In the genomic region with DNA sequence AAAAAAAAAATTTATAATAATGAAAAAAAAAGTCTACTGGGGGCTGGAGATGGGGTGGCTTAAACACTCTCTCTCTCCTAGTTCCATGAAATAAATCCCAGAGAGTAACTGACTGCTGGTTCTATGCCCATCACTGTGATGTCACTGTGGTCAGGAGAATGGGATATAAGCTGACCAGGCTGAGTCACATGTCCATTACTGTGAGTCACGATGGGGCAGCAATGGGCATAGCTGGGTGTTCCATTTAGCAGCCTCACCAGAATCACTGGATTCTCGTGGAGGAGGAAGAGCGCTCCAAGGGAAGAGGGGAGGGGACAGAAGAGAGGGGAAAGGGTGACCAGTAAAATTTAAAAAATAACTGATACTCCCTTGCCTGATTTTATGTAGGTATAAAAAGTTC, we compare ENCODE assay signal across 1 cellular context.
TF ChIP-seq lines count a peak whose summit lies in the region.

No MANE protein-coding gene starts in this region.

TF ChIP-seq in SK-N-SH treated with all-trans-retinoic acid at 6 μM for 48 hours, 23 proteins besides CTCF, POLR2A, EP300 and RAD21 (continued from another document):
- TF ChIP-seq, protein P1, sequence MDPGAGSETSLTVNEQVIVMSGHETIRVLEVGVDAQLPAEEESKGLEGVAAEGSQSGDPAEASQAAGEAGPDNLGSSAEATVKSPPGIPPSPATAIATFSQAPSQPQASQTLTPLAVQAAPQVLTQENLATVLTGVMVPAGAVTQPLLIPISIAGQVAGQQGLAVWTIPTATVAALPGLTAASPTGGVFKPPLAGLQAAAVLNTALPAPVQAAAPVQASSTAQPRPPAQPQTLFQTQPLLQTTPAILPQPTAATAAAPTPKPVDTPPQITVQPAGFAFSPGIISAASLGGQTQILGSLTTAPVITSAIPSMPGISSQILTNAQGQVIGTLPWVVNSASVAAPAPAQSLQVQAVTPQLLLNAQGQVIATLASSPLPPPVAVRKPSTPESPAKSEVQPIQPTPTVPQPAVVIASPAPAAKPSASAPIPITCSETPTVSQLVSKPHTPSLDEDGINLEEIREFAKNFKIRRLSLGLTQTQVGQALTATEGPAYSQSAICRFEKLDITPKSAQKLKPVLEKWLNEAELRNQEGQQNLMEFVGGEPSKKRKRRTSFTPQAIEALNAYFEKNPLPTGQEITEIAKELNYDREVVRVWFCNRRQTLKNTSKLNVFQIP (CRISPR knock-in tag; IDR thresholded peaks at IDR 0.05; ENCODE audit: borderline replicate concordance, low read depth), result no peak
- TF ChIP-seq ZFP30 (CRISPR knock-in tag; IDR thresholded peaks at IDR 0.05) (no peak), RARB (CRISPR knock-in tag; IDR thresholded peaks at IDR 0.05) (no peak), PPARA (CRISPR knock-in tag; IDR thresholded peaks at IDR 0.05; ENCODE audit: borderline replicate concordance) (no peak), OSR1 (CRISPR knock-in tag; IDR thresholded peaks at IDR 0.05) (no peak), ZNF70 (CRISPR knock-in tag; IDR thresholded peaks at IDR 0.05) (no peak)
TF ChIP-seq in SK-N-SH treated with all-trans-retinoic acid at 6 μM for 48 hours: peak in this region for 0.
